In genomic region chr7:3510101-3511020, GRCh38 we compare ENCODE assay signal across 18 cellular contexts.
DNase-seq lines count a peak whose midpoint lies in the region; ATAC-seq and TF ChIP-seq lines count a peak whose summit lies in the region.
"Had no signal": no experiment of that assay in that cellular context is flagged by ENCODE, and none has a peak within 500 bp of the region (broad histone marks: within the 10 kb centered on the region; RNA-seq: fewer than 3 reads in every experiment).

No MANE protein-coding gene starts in this region.

- H3K9me3 Mint-ChIP-seq in memory B cell, result peaks cover 10% of the 10 kb centered on the region

- peaks cover 5% of the 10 kb centered on the region for H3K9me3 ChIP-seq in OCI-LY1 (ENCODE audit: low read length)
- H3K9me3 ChIP-seq: colonic mucosa had no signal

- peak; percentile 48 for ATAC-seq in GM18498 (IDR thresholded peaks at IDR 0.05; ENCODE audit: unreplicated experiment)
- peak; percentile 59 for ATAC-seq in HG02938 (IDR thresholded peaks at IDR 0.05; ENCODE audit: unreplicated experiment)
- peak; percentile 98 for ATAC-seq in memory B cell (ENCODE audit: low read depth)
- no peak for ATAC-seq in GM18511 (IDR thresholded peaks at IDR 0.05; ENCODE audit: unreplicated experiment)
- no peak for ATAC-seq in HG03097 (IDR thresholded peaks at IDR 0.05; ENCODE audit: low FRiP score, unreplicated experiment)
- ATAC-seq: activated T-cell treated with anti-CD3 and anti-CD28 coated beads, Interleukin-2, amount 50 U/mL, for 72 hours had no signal

- H3K4me1 ChIP-seq in OCI-LY1 (ENCODE audit: insufficient read depth, low read length, severe bottlenecking), result peaks cover 26% of the 10 kb centered on the region
- H3K4me1 ChIP-seq: colonic mucosa had no signal

- no peak overlapping the region for H3K4me3 ChIP-seq in OCI-LY1 (ENCODE audit: low read depth, low read length, poor library complexity, severe bottlenecking)
- H3K4me3 ChIP-seq: colonic mucosa, skin epidermis had no signal

- peaks cover 5% of the 10 kb centered on the region for H3K27me3 Mint-ChIP-seq in memory B cell

- H2AFZ ChIP-seq in OCI-LY1 (ENCODE audit: low read length), result no peak overlapping the region

- no peak overlapping the region for H3K27ac Mint-ChIP-seq in memory B cell
- H3K27ac Mint-ChIP-seq: activated T-cell treated with anti-CD3 and anti-CD28 coated beads, Interleukin-2, amount 50 U/mL, for 72 hours; stimulated activated naive CD8-positive, alpha-beta T cell treated with anti-CD3 and anti-CD28 coated beads, Interleukin-15, Interleukin-2, amounts not matched to agents 100 ng/mL and 50 ng/mL, for 24 hours had no signal

- peaks cover 1% of the 10 kb centered on the region for H3K36me3 Mint-ChIP-seq in memory B cell

- H3F3A ChIP-seq in OCI-LY1 (ENCODE audit: insufficient read depth, low read length), result no peaks in the 10 kb centered on the region

- H3K4me1 Mint-ChIP-seq in memory B cell, result peaks cover 10% of the 10 kb centered on the region

- H3K9ac ChIP-seq in OCI-LY1 (ENCODE audit: low read length), result peak overlapping the region; percentile 9; the same call in 1 of the 2 replicates

- peaks cover 25% of the 10 kb centered on the region for H3K36me3 ChIP-seq in OCI-LY1 (ENCODE audit: insufficient read depth, low read length)
- H3K36me3 ChIP-seq: colonic mucosa had no signal

- no peaks in the 10 kb centered on the region for H4K20me1 ChIP-seq in OCI-LY1 (ENCODE audit: insufficient read depth, low read length)

- peak in 1 of 2 donors; percentile 25 for DNase-seq in memory B cell (ENCODE audit: low spot score in 2 of 2)
- no peak for DNase-seq in DMS79 (lab: John Stamatoyannopoulos, UW)
- no peak for DNase-seq in NCI-H2171 (lab: John Stamatoyannopoulos, UW)
- DNase-seq: activated CD4-positive, alpha-beta T cell treated with anti-CD3 and anti-CD28 coated beads, Interleukin-2, amount 50 U/mL, for 1 hour; activated T-cell treated with anti-CD3 and anti-CD28 coated beads, Interleukin-2, amount 50 U/mL, for 72 hours; colonic mucosa; glutamatergic neuron; midbrain; NCI-H1417; NCI-H510A; T1000 had no signal

- H3K4me2 ChIP-seq in OCI-LY1 (ENCODE audit: low read length), result peak overlapping the region; percentile 28; the same call in 1 of the 2 replicates

- no peaks in the 10 kb centered on the region for H3K27me3 ChIP-seq in OCI-LY1 (ENCODE audit: insufficient read depth, low read length)
- H3K27me3 ChIP-seq: colonic mucosa had no signal

- H3K27ac ChIP-seq in OCI-LY1 (ENCODE audit: low read depth, low read length, poor library complexity, severe bottlenecking), result peak overlapping the region; percentile 63
- H3K27ac ChIP-seq: colonic mucosa, skin epidermis had no signal

- H3K79me2 ChIP-seq in OCI-LY1 (ENCODE audit: insufficient read depth, low read length), result peaks cover 16% of the 10 kb centered on the region; the same call in 1 of the 2 replicates

- no peaks in the 10 kb centered on the region for H3K9me2 ChIP-seq in OCI-LY1 (ENCODE audit: low read depth, low read length)

- peak overlapping the region; percentile 13 for H3K4me3 Mint-ChIP-seq in memory B cell
- H3K4me3 Mint-ChIP-seq: activated T-cell treated with anti-CD3 and anti-CD28 coated beads, Interleukin-2, amount 50 U/mL, for 72 hours; stimulated activated naive CD8-positive, alpha-beta T cell treated with anti-CD3 and anti-CD28 coated beads, Interleukin-15, Interleukin-2, amounts not matched to agents 100 ng/mL and 50 ng/mL, for 24 hours had no signal

- no peak for TF ChIP-seq CTCF in OCI-LY1 (IDR thresholded peaks at IDR 0.05; ENCODE audit: low read length)

Comparison
In these comparisons a context has a peak if more than half of its experiments do, and no peak if none do; other contexts are left out.
1. ATAC-seq: peak in GM18498 (single experiment), HG02938 (single experiment) and memory B cell (single experiment); none in GM18511 (single experiment) and HG03097 (single experiment).